ENCODE assay signal across 16 cellular contexts in the genomic region with DNA sequence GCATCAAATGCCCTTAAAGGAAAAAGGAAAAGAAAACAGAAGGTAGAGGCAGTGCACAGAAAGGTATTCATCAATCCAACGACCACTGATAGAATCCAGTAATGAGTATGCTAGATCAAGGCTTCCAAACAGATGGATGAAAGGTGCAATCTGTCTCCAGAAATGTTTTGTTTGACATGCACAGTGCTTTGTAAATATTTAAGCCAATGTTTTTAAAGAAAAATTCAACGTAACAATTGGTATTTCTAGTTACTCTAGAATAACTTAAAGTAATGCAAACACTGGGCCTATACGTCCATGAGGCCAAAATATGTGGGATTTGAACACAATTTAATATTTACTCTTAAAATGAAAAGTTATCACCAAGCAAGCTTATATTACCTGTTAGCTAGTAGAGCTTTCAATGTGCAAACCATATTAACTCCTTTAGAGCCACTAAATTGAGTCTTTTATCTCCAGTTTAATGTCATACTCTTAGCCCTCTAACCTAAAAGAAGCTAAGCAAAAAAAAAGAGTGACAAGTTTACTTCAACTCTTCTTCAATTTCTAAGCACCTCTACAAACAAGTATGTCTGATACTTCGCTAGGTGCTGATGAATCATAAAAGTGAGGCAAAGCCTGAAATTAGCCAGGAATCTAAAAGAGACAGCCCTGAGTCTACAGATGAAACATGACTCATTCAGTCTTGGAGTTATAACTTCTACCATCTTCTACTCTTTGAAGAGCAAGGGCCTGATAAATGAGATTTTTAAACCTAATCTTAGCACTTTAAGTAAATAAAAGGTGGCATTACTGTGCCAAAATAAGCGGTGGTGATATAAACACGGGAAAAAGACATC.
A peak's percentile ranks its signal among the peaks of the same experiment; 100 is the strongest.
DNase-seq lines count a peak whose midpoint lies in the region; ATAC-seq, FAIRE-seq and TF ChIP-seq lines count a peak whose summit lies in the region.
"Had no signal": no experiment of that assay in that cellular context is flagged by ENCODE, and none has a peak within 500 bp of the region (broad histone marks: within the 10 kb centered on the region; RNA-seq: fewer than 3 reads in every experiment).

No MANE protein-coding gene starts in this region.

- H3K27me3 Mint-ChIP-seq in nephron progenitor cell (ENCODE audit: low read depth, poor library complexity) = no peaks in the 10 kb centered on the region
- no peaks in the 10 kb centered on the region for H3K27me3 Mint-ChIP-seq in activated CD4-positive, alpha-beta memory T cell treated with anti-CD3 and anti-CD28 coated beads, Interleukin-2, amount 10 ng/mL, durations not matched to agents 7 days and 5 days
- H3K27me3 Mint-ChIP-seq: activated naive CD8-positive, alpha-beta T cell treated with anti-CD3 and anti-CD28 coated beads, Interleukin-2, amount 50 U/mL, for 24 hours; CD4-positive, alpha-beta memory T cell had no signal

- peaks cover 37% of the 10 kb centered on the region for H3K4me1 Mint-ChIP-seq in nephron progenitor cell
- no peaks in the 10 kb centered on the region for H3K4me1 Mint-ChIP-seq in activated CD4-positive, alpha-beta memory T cell treated with anti-CD3 and anti-CD28 coated beads, Interleukin-2, amount 10 ng/mL, durations not matched to agents 7 days and 5 days
- H3K4me1 Mint-ChIP-seq: activated naive CD8-positive, alpha-beta T cell treated with anti-CD3 and anti-CD28 coated beads, Interleukin-2, amount 50 U/mL, for 24 hours; CD4-positive, alpha-beta memory T cell had no signal

- POLR2A ChIA-PET in activated CD4-positive, alpha-beta memory T cell treated with anti-CD3 and anti-CD28 coated beads, Interleukin-2, amount 10 ng/mL, durations not matched to agents 7 days and 5 days (lab: Charles Lee) = no interaction called here

- CTCF ChIA-PET in activated CD4-positive, alpha-beta memory T cell treated with anti-CD3 and anti-CD28 coated beads, Interleukin-2, amount 10 ng/mL, durations not matched to agents 7 days and 5 days (lab: Charles Lee) = no interaction called here

- peak; percentile 84 for FAIRE-seq in RCC 7860 (lab: Jason Lieb, UNC)

- H3K27ac Mint-ChIP-seq in nephron progenitor cell = peak overlapping the region; percentile 66
- H3K27ac Mint-ChIP-seq in activated CD4-positive, alpha-beta memory T cell treated with anti-CD3 and anti-CD28 coated beads, Interleukin-2, amount 10 ng/mL, durations not matched to agents 7 days and 5 days = no peak overlapping the region
- H3K27ac Mint-ChIP-seq: activated naive CD8-positive, alpha-beta T cell treated with anti-CD3 and anti-CD28 coated beads, Interleukin-2, amount 50 U/mL, for 24 hours; CD4-positive, alpha-beta memory T cell had no signal

- peak; percentile 21 for DNase-seq in GM03348 (ENCODE audit: low spot score)
- DNase-seq in RCC 7860 (ENCODE audit: low spot score) = peak; percentile 39
- DNase-seq in nephron progenitor cell = no peak
- no peak for DNase-seq in activated T-cell treated with anti-CD3 and anti-CD28 coated beads, Interleukin-2, amount 50 U/mL, for 1 hour
- DNase-seq in activated CD4-positive, alpha-beta memory T cell treated with anti-CD3 and anti-CD28 coated beads, Interleukin-2, amount 10 ng/mL, durations not matched to agents 7 days and 5 days = no peak
- DNase-seq: activated CD4-positive, CD25-positive, alpha-beta regulatory T cell; activated naive CD8-positive, alpha-beta T cell treated with anti-CD3 and anti-CD28 coated beads, Interleukin-2, amount 50 U/mL, for 24 hours; activated T-cell treated with anti-CD3 and anti-CD28 coated beads for 4 hours; CD4-positive, alpha-beta memory T cell; Kasumi-1; left ventricle myocardium superior; NCI-H2107; SW 1271 had no signal

- no peak overlapping the region for H3K4me3 Mint-ChIP-seq in nephron progenitor cell
- no peak overlapping the region for H3K4me3 Mint-ChIP-seq in activated CD4-positive, alpha-beta memory T cell treated with anti-CD3 and anti-CD28 coated beads, Interleukin-2, amount 10 ng/mL, durations not matched to agents 7 days and 5 days
- H3K4me3 Mint-ChIP-seq: activated naive CD8-positive, alpha-beta T cell treated with anti-CD3 and anti-CD28 coated beads, Interleukin-2, amount 50 U/mL, for 24 hours; CD4-positive, alpha-beta memory T cell had no signal

- no peaks in the 10 kb centered on the region for H3K36me3 Mint-ChIP-seq in nephron progenitor cell (ENCODE audit: low read depth)
- H3K36me3 Mint-ChIP-seq in activated CD4-positive, alpha-beta memory T cell treated with anti-CD3 and anti-CD28 coated beads, Interleukin-2, amount 10 ng/mL, durations not matched to agents 7 days and 5 days (ENCODE audit: low read depth) = no peaks in the 10 kb centered on the region
- H3K36me3 Mint-ChIP-seq: CD4-positive, alpha-beta memory T cell had no signal

- no peaks in the 10 kb centered on the region for H3K9me3 Mint-ChIP-seq in nephron progenitor cell
- no peaks in the 10 kb centered on the region for H3K9me3 Mint-ChIP-seq in activated CD4-positive, alpha-beta memory T cell treated with anti-CD3 and anti-CD28 coated beads, Interleukin-2, amount 10 ng/mL, durations not matched to agents 7 days and 5 days
- H3K9me3 Mint-ChIP-seq: activated naive CD8-positive, alpha-beta T cell treated with anti-CD3 and anti-CD28 coated beads, Interleukin-2, amount 50 U/mL, for 24 hours; CD4-positive, alpha-beta memory T cell had no signal

- peak; percentile 82 for ATAC-seq in esophagus mucosa
- ATAC-seq in GM21526 (IDR thresholded peaks at IDR 0.05; ENCODE audit: low FRiP score, unreplicated experiment) = no peak
- ATAC-seq in HG02610 (IDR thresholded peaks at IDR 0.05; ENCODE audit: unreplicated experiment) = no peak
- ATAC-seq: activated naive CD8-positive, alpha-beta T cell treated with anti-CD3 and anti-CD28 coated beads, Interleukin-2, amount 50 U/mL, for 24 hours; left ventricle myocardium superior had no signal

- no peak for TF ChIP-seq CTCF in nephron progenitor cell (IDR thresholded peaks at IDR 0.05)

Comparison
In these comparisons a context has a peak if more than half of its experiments do, and no peak if none do; other contexts are left out.
1. DNase-seq: peak in GM03348 (single experiment) and RCC 7860 (single experiment); none in nephron progenitor cell (single experiment), activated T-cell treated with anti-CD3 and anti-CD28 coated beads, Interleukin-2, amount 50 U/mL, for 1 hour (single experiment) and activated CD4-positive, alpha-beta memory T cell treated with anti-CD3 and anti-CD28 coated beads, Interleukin-2, amount 10 ng/mL, durations not matched to agents 7 days and 5 days (single experiment).